In the genomic region with DNA sequence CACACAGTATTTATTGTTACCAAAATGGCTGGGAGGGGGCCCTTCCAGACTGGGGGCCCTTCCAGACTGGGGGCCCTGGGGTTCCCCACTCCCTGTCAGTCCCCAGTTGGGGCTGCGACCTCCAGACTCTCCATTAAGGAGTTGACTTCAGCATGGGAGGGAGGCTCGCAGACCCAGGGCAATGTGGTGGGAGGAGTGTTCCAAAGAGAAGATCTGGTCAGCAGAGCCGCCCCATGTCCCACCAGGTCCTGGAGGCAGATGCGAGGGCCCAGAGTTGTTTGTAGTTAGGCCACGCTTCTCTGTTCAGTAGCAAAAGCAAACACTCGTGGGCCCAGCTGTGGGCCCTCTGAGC, we compare ENCODE assay signal across 19 cellular contexts.
"Had no signal": no experiment of that assay in that cellular context is flagged by ENCODE, and none has a peak within 500 bp of the region (broad histone marks: within the 10 kb centered on the region; RNA-seq: fewer than 3 reads in every experiment).

No MANE protein-coding gene starts in this region.

- H3K9me3 ChIP-seq: MG63, Peyer's patch had no signal

- ATAC-seq: PC-3, SK-N-SH treated with all-trans-retinoic acid at 6 μM for 48 hours had no signal

- H3K4me1 ChIP-seq: Peyer's patch had no signal

- H3K36me3 ChIP-seq: MG63, Peyer's patch had no signal

- H3K27ac ChIP-seq: Peyer's patch had no signal

- H3K4me3 ChIP-seq: MG63, Peyer's patch had no signal

- H3K27me3 ChIP-seq: MG63, Peyer's patch had no signal

- DNase-seq: Karpas-422, KG1, MG63, NCI-H1092, NCI-H1436, NCI-H187, NCI-H2029, NCI-H2081 treated with DMSO at 0.1 percent for 48 hours, NCI-H2171, NCI-H226, NCI-H446, NCI-H510A, NCI-H524 treated with DMSO at 0.1 percent for 48 hours, NCI-H69, NCI-H774, PC-3, Peyer's patch, SHP77 had no signal
